Comparison of ENCODE assay signal across 1 cellular context in genomic region chr1:107941123-107941522, GRCh38.
TF ChIP-seq lines count a peak whose summit lies in the region.

No MANE protein-coding gene starts in this region.

TF ChIP-seq in SK-N-SH, 30 proteins besides CTCF, POLR2A, EP300 and RAD21 (continued from another document):
- no peak for TF ChIP-seq USF2 (IDR thresholded peaks at IDR 0.05; ENCODE audit: borderline replicate concordance, low read depth, low read length)
- TF ChIP-seq RFX5 (IDR thresholded peaks at IDR 0.05; ENCODE audit: low read length): no peak
- TF ChIP-seq GABPA (IDR thresholded peaks at IDR 0.05; ENCODE audit: low read depth): no peak
- TF ChIP-seq ELF1 (IDR thresholded peaks at IDR 0.05): no peak
